Comparison of ENCODE assay signal across 6 cellular contexts in genomic region chr7:75721922-75722321, GRCh38. TPM values are rescaled to one million over a fixed set of nuclear protein-coding genes. Genes with fewer than 3 reads are reported as not detected.
"Had no signal": no experiment of that assay in that cellular context is flagged by ENCODE, and none has a peak within 500 bp of the region (broad histone marks: within the 10 kb centered on the region; RNA-seq: fewer than 3 reads in every experiment).

No MANE protein-coding gene starts in this region.

RNA-seq across cellular contexts. Expression of gene CCL26, which starts 50.1 kb away (rescaled TPM):
- total RNA-seq: LHCN-M2, MCF 10A, OCI-LY7, PC-9, Right ventricle myocardium superior had no signal
- polyA plus RNA-seq: SK-N-SH had no signal
